In genomic region chr1:71093938-71094337, GRCh38 we compare ENCODE assay signal across 1 cellular context.
TF ChIP-seq lines count a peak whose summit lies in the region.

No MANE protein-coding gene starts in this region.

TF ChIP-seq in K562, 482 proteins besides CTCF, POLR2A, EP300 and RAD21 (continued from another document):
- TF ChIP-seq MLLT1 (IDR thresholded peaks at IDR 0.05) (no peak), ESRRB (CRISPR knock-in tag; IDR thresholded peaks at IDR 0.05; ENCODE audit: borderline replicate concordance) (no peak), GABPB2 (CRISPR knock-in tag; conservative IDR thresholded peaks at IDR 0.05) (no peak), NR1H2 (CRISPR knock-in tag; IDR thresholded peaks at IDR 0.05) (no peak)
